Comparison of ENCODE assay signal across 13 cellular contexts in the genomic region with DNA sequence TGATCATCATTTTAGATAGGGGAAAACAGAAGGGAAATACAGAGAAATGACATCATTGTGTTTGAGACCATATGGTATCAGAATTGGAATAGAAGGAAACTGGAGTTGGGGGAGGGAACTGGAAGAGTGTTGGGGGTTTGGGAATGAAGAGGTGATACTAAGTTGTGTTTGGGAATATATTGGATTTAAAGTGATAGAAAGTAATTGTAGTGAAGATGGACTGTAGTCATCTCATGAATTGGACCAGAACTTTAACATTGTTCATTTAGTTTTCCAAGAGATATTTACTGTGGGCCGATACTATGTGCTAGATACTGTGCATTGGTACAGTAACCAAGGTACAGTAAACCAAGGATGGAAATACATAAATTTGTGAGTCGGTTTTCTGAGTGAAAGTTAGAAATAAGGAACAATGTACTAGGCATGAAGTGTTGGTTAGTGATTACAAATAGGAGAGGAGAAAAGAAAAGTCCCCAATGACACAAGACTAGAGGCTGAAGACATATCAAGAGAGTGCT.
A peak's percentile ranks its signal among the peaks of the same experiment; 100 is the strongest.
DNase-seq lines count a peak whose midpoint lies in the region; ATAC-seq lines count a peak whose summit lies in the region.
"Had no signal": no experiment of that assay in that cellular context is flagged by ENCODE, and none has a peak within 500 bp of the region (broad histone marks: within the 10 kb centered on the region; RNA-seq: fewer than 3 reads in every experiment).

No MANE protein-coding gene starts in this region.

- DNase-seq in SIG-M5 (lab: John Stamatoyannopoulos, UW) (peak; percentile 7), middle frontal gyrus (ENCODE audit: extremely low spot score, low spot score) (no peak), GM03348 (ENCODE audit: low spot score) (no peak), pons (ENCODE audit: low spot score) (no peak), AML-193 (lab: John Stamatoyannopoulos, UW) (no peak)
- DNase-seq: activated CD4-positive, alpha-beta T cell treated with anti-CD3 and anti-CD28 coated beads, Interleukin-2, amount 10 ng/mL, durations not matched to agents 7 days and 5 days; DMS 273 treated with DMSO at 0.1 percent for 48 hours; effector memory CD8-positive, alpha-beta T cell; hippocampal formation; NCI-H524 had no signal

- ATAC-seq in GM18907 (IDR thresholded peaks at IDR 0.05; ENCODE audit: unreplicated experiment) (peak; percentile 72), GM21526 (IDR thresholded peaks at IDR 0.05; ENCODE audit: low FRiP score, unreplicated experiment) (peak; percentile 84), HG03095 (IDR thresholded peaks at IDR 0.05; ENCODE audit: unreplicated experiment) (peak; percentile 65)
- ATAC-seq: effector memory CD8-positive, alpha-beta T cell had no signal
